In the genomic region with DNA sequence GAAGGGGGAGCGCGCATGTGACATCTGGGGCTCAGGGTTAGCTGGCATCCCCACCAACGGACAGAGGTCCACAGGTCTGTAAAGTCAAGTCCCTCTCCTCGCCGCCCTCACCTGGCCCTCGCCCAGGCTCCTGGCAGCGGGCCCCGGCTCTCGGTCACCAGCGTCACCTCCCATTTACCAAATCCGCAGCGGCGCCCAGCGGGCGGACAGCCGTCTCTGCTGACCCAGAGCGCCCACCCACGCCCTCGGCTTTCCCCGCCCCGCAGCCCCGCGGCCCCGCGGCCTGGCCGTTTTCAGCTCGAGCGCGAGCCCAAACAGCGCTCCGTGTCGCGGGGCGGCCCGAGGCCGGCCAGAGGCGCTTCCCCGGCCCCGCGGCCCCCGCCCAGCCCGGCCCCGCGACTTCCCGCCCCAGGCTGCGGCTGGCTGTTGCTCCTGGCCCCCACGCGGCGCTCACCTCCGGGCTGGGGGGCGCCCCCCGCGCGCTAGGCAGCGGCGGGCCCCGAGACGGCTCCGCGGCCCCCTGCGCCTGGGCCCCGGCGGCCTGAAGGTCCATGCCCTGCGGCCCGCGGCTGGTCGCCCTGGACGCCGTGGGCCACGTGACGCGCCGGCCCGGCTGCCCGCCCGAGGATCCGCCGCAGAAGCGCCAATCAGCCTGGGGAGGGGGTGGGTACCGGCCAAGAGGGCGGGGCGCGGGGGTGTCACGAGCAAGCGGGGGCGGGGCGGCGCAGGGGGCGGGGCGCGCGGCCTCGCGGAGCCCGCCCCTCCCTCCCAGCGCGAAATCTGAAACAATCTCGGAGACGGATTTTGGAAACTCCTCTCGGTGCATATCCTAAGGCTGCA, we compare ENCODE assay signal across 8 cellular contexts. TPM values are rescaled to one million over a fixed set of nuclear protein-coding genes. Genes with fewer than 3 reads are reported as not detected.
DNase-seq lines count a peak whose midpoint lies in the region; ATAC-seq and TF ChIP-seq lines count a peak whose summit lies in the region.

A gene with protein sequence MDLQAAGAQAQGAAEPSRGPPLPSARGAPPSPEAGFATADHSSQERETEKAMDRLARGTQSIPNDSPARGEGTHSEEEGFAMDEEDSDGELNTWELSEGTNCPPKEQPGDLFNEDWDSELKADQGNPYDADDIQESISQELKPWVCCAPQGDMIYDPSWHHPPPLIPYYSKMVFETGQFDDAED (minus strand): TSS at position 598 of the 840 bp plus-strand sequence. CDS start 45 bp downstream, at position 553.

- H3K9me3 ChIP-seq in spleen, result no peaks in the 10 kb centered on the region

- TF ChIP-seq CTCF in GM10266 (IDR thresholded peaks at IDR 0.05; ENCODE audit: control insufficient read depth, insufficient read depth, low read depth, missing control alignments) (peak; percentile 29), spleen (IDR thresholded peaks at IDR 0.05 in 8 of 11, conservative IDR thresholded peaks at IDR 0.05 in 3 of 11) (peak in 1 of 11 experiments; percentile 13)

- H3K4me1 ChIP-seq in spleen, result peaks cover 8 to 29% (median 19%) of the 10 kb centered on the region in 6 donors

- peak within 1 kb of the TSS; percentile 72 to 91 (median 80) for H3K4me3 ChIP-seq in spleen

- 0 to 2% (median 1%) methylated on average over 31 to 100 of the region's 100 CpGs for WGBS in spleen, 5 donors

- ATAC-seq in HG02852 (IDR thresholded peaks at IDR 0.05; ENCODE audit: unreplicated experiment) (peak; percentile 55), GM18873 (IDR thresholded peaks at IDR 0.05; ENCODE audit: low FRiP score, unreplicated experiment) (no peak)

- peaks cover 0 to 42% (median 21%) of the 10 kb centered on the region in 6 donors for H3K36me3 ChIP-seq in spleen

- no peaks in the 10 kb centered on the region for H3K27me3 ChIP-seq in spleen (replicated peaks in 1 of 7)

- H3K27ac ChIP-seq in caudate nucleus (ENCODE audit: low read depth, low read length), result peak within 1 kb of the TSS; percentile 55
- H3K27ac ChIP-seq in spleen, result peak within 1 kb of the TSS; percentile 22 to 88 (median 70)

- TF ChIP-seq POLR2A in spleen (IDR thresholded peaks at IDR 0.05), result no peak

- peak; percentile 98 for DNase-seq in GM10266 (ENCODE audit: extremely low spot score)
- peak; percentile 60 for DNase-seq in NCI-H2196 (lab: John Stamatoyannopoulos, UW; ENCODE audit: unreplicated experiment)
- DNase-seq in activated CD4-positive, CD25-positive, alpha-beta regulatory T cell (lab: John Stamatoyannopoulos, UW), result peak; percentile 59 to 80 (median 68)
- peak in 60 of 61 donors; percentile 21 to 92 (median 79) for DNase-seq in caudate nucleus (lab: John Stamatoyannopoulos, UW)
- peak; percentile 64 for DNase-seq in inferior parietal cortex (ENCODE audit: extremely low spot score)
- peak; percentile 96 for DNase-seq in spleen

- intact Hi-C loops in spleen (cut with DNase I; ENCODE audit: low total_unique reads), result no loop called here

RNA-seq across cellular contexts. Expression of the gene that starts here (rescaled TPM):
- 10 to 100 TPM; 16.4 to 43.3 (median 21.0) TPM for total RNA-seq in spleen
- polyA plus RNA-seq in spleen, result 10 to 100 TPM; 33.0 to 51.3 (median 48.4) TPM
